35 cellular contexts compared by ENCODE assay signal in genomic region chr20:34209111-34209510, GRCh38. TPM values are rescaled to one million over a fixed set of nuclear protein-coding genes. Genes with fewer than 3 reads are reported as not detected.
"Had no signal": no experiment of that assay in that cellular context is flagged by ENCODE, and none has a peak within 500 bp of the region (broad histone marks: within the 10 kb centered on the region; RNA-seq: fewer than 3 reads in every experiment).

No MANE protein-coding gene starts in this region.

- H3K4me3 ChIP-seq: heart right ventricle, hepatocyte, left lung, lower lobe of right lung, neural progenitor cell, ovary, prostate gland, sigmoid colon, smooth muscle cell, testis, thyroid gland, transverse colon, upper lobe of left lung, vagina had no signal

- H3K79me2 ChIP-seq: hepatocyte had no signal

- ATAC-seq: left colon; left lung; lower lobe of right lung; natural killer cell; right cardiac atrium; stimulated activated memory B cell treated with anti-CD40 and anti-IgM and Interleukin-4, amounts not matched to agents 10 μg/mL and 1 μg/mL and 100 μg/mL, for 72 hours; stimulated activated naive CD8-positive, alpha-beta T cell treated with anti-CD3 and anti-CD28 coated beads, Interleukin-15, amount 100 ng/mL, for 72 hours had no signal

- H3K36me3 ChIP-seq: heart right ventricle, left lung, lower lobe of right lung, neural progenitor cell, ovary, prostate gland, sigmoid colon, thyroid gland, transverse colon, upper lobe of left lung, vagina had no signal

- H3K4me1 ChIP-seq: heart right ventricle, left lung, lower lobe of right lung, neural progenitor cell, prostate gland, sigmoid colon, transverse colon, upper lobe of left lung, vagina had no signal

- FAIRE-seq: keratinocyte had no signal

- H3K4me2 ChIP-seq: hepatocyte, neural progenitor cell, smooth muscle cell had no signal

- H3K27me3 ChIP-seq: heart right ventricle, hepatocyte, ovary, sigmoid colon, testis, thyroid gland, upper lobe of left lung, vagina had no signal

- H2AFZ ChIP-seq: hepatocyte, neural progenitor cell had no signal

- DNase-seq: heart right ventricle; left colon; left lung; lower lobe of right lung; mammary epithelial cell; mesenchymal stem cell; naive B cell; natural killer cell; nephron progenitor cell; ovary; retina; right cardiac atrium; sigmoid colon; stimulated activated CD4-positive, alpha-beta T cell treated with anti-CD3 and anti-CD28 coated beads, Interleukin-1b, Interleukin-23, amount 100 ng/mL, for 48 hours; stimulated activated CD4-positive, alpha-beta T cell treated with anti-CD3 and anti-CD28 coated beads, Interleukin-2, amount 100 ng/mL, for 48 hours; stimulated activated CD4-positive, alpha-beta T cell treated with anti-CD3 and anti-CD28 coated beads, Interleukin-4, amount 100 ng/mL, for 4 hours; stimulated activated CD8-positive, alpha-beta memory T cell treated with anti-CD3 and anti-CD28 coated beads, Interleukin-4, amount 100 ng/mL, for 48 hours; stimulated activated naive CD4-positive, alpha-beta T cell treated with Interleukin-2 at 50 U/mL for 16 hours; stimulated activated naive CD8-positive, alpha-beta T cell treated with anti-CD3 and anti-CD28 coated beads, Interleukin-15, amount 100 ng/mL, for 72 hours; substantia nigra; testis; thyroid gland; transverse colon had no signal

- H3K9me3 ChIP-seq: ovary, prostate gland, testis, thyroid gland, vagina had no signal

- H3K27ac ChIP-seq: heart right ventricle, hepatocyte, left lung, lower lobe of right lung, neural progenitor cell, ovary, prostate gland, sigmoid colon, testis, thyroid gland, transverse colon, upper lobe of left lung, vagina had no signal

- H3K9ac ChIP-seq: neural progenitor cell had no signal

RNA-seq across cellular contexts. Expression of gene ASIP, which starts 32.1 kb away (rescaled TPM):
- total RNA-seq: hepatocyte, left colon, liver, lower lobe of right lung, mammary epithelial cell, mucosa of gallbladder, natural killer cell, omental fat pad, smooth muscle cell, thyroid gland, transverse colon, urinary bladder, vagina had no signal
- polyA plus RNA-seq: keratinocyte, mammary epithelial cell, smooth muscle cell had no signal
